8 cellular contexts compared by ENCODE assay signal in the genomic region with DNA sequence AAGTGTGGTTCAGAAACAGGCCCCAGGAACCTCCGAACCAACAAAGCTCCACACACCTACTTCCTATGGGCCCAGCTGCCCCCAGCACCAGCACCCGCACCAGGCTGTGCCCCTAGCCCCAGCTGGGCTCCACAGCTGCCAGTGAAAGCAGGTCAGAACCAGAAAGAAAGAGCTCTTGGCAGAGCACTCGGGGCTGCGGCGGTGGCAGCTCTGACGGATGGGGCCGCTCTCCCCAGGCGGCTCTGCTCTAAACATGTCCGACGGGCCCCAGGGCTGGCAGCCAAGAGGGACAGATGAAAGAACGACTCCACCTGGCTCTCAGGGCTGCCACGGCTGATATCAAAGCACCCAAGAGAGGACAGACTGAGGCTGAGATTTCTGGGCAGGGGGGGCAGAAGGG. TPM values are rescaled to one million over a fixed set of nuclear protein-coding genes. Genes with fewer than 3 reads are reported as not detected.
DNase-seq lines count a peak whose midpoint lies in the region; ATAC-seq and TF ChIP-seq lines count a peak whose summit lies in the region.

No MANE protein-coding gene starts in this region.

- H3K9me3 ChIP-seq in ascending aorta (no peaks in the 10 kb centered on the region), mesodermal cell (ENCODE audit: control insufficient read depth, low read length) (no peaks in the 10 kb centered on the region), left ventricle myocardium inferior (replicated peaks) (no peaks in the 10 kb centered on the region)

- H3K27ac ChIP-seq in ascending aorta (no peak overlapping the region), mesodermal cell (ENCODE audit: low read depth, low read length, severe bottlenecking) (peak overlapping the region; percentile 25), temporal lobe (ENCODE audit: low read depth, low read length) (peak overlapping the region; percentile 75), left ventricle myocardium inferior (replicated peaks) (no peak overlapping the region)

- DNase-seq in NCI-H524 (lab: John Stamatoyannopoulos, UW), result peak; percentile 49 to 51
- no peak for DNase-seq in NCI-H524 treated with DMSO at 0.1 percent for 48 hours (lab: John Stamatoyannopoulos, UW)
- DNase-seq in ascending aorta (ENCODE audit: low spot score in 2 of 2), result no peak
- no peak for DNase-seq in kidney glomerular epithelial cell (lab: John Stamatoyannopoulos, UW)
- no peak for DNase-seq in left ventricle myocardium inferior

- 80 to 96% methylated on average over 10 to 11 of the region's 12 CpGs for WGBS in mesodermal cell (ENCODE audit: insufficient coverage in 2 of 2), 2 experiments

- no peak for ATAC-seq in GM18517 (IDR thresholded peaks at IDR 0.05; ENCODE audit: unreplicated experiment)

- intact Hi-C loops in ascending aorta (cut with DNase I) (no loop called here), left ventricle myocardium inferior (cut with micrococcal nuclease) (no loop called here)

- TF ChIP-seq CTCF in ascending aorta (IDR thresholded peaks at IDR 0.05), result no peak
- TF ChIP-seq CTCF in left ventricle myocardium inferior (IDR thresholded peaks at IDR 0.05; ENCODE audit: borderline replicate concordance), result no peak

- H3K4me1 ChIP-seq in ascending aorta (no peaks in the 10 kb centered on the region), mesodermal cell (ENCODE audit: control insufficient read depth, insufficient read depth, low read length, poor library complexity, severe bottlenecking) (peaks cover 3% of the 10 kb centered on the region), left ventricle myocardium inferior (peaks cover 24% of the 10 kb centered on the region)

- H3K27me3 ChIP-seq in ascending aorta (no peaks in the 10 kb centered on the region), left ventricle myocardium inferior (ENCODE audit: low read depth) (no peaks in the 10 kb centered on the region)

- H3K36me3 ChIP-seq in ascending aorta (no peaks in the 10 kb centered on the region), mesodermal cell (ENCODE audit: control insufficient read depth, insufficient read depth, low read length) (no peaks in the 10 kb centered on the region), left ventricle myocardium inferior (no peaks in the 10 kb centered on the region)

- H3K4me3 ChIP-seq in ascending aorta (peak overlapping the region; percentile 18 to 58), mesodermal cell (ENCODE audit: extremely low read depth, insufficient read depth, low read length, poor library complexity, severe bottlenecking) (no peak overlapping the region), left ventricle myocardium inferior (no peak overlapping the region)

RNA-seq across cellular contexts. Expression of a gene that starts 25.7 kb away (rescaled TPM):
- total RNA-seq in ascending aorta (60.5 TPM), temporal lobe (28.5 TPM), left ventricle myocardium inferior (13.5 TPM)
- 25.7 TPM for polyA plus RNA-seq in mesodermal cell (2013, experiment 1 of 2)
- 19.1 TPM for polyA plus RNA-seq in mesodermal cell (2013, experiment 2 of 2)

RNA-seq across cellular contexts. Expression of a gene that starts 39.3 kb away (rescaled TPM):
- total RNA-seq in ascending aorta (45.7 TPM), temporal lobe (13.8 TPM), left ventricle myocardium inferior (5.1 TPM)
- 20.8 TPM for polyA plus RNA-seq in mesodermal cell (2013, experiment 1 of 2)
- polyA plus RNA-seq in mesodermal cell (2013, experiment 2 of 2), result 18.5 TPM

Comparison
In these comparisons a context has a peak if more than half of its experiments do, and no peak if none do; other contexts are left out.
1. DNase-seq: peak in NCI-H524 (2 of 2); none in NCI-H524 treated with DMSO at 0.1 percent for 48 hours (single experiment), ascending aorta (0 of 2), kidney glomerular epithelial cell (single experiment) and left ventricle myocardium inferior (single experiment).
2. H3K27ac ChIP-seq: peak in mesodermal cell (single experiment) and temporal lobe (single experiment); none in ascending aorta (0 of 2) and left ventricle myocardium inferior (single experiment).
3. H3K4me3 ChIP-seq: peak in ascending aorta (2 of 2); none in mesodermal cell (single experiment) and left ventricle myocardium inferior (single experiment).